In genomic region chr12:95721320-95721719, GRCh38 we compare ENCODE assay signal across 16 cellular contexts.
DNase-seq lines count a peak whose midpoint lies in the region; TF ChIP-seq lines count a peak whose summit lies in the region.
"Had no signal": no experiment of that assay in that cellular context is flagged by ENCODE, and none has a peak within 500 bp of the region (broad histone marks: within the 10 kb centered on the region; RNA-seq: fewer than 3 reads in every experiment).

No MANE protein-coding gene starts in this region.

- H3K9me3 Mint-ChIP-seq in chondrocyte (ENCODE audit: low read depth) (peaks cover 3% of the 10 kb centered on the region), progenitor cell of endocrine pancreas (ENCODE audit: low read depth) (peaks cover 3% of the 10 kb centered on the region), mesothelial cell of epicardium (peaks cover 4% of the 10 kb centered on the region)

- H3K36me3 Mint-ChIP-seq in chondrocyte (ENCODE audit: low read depth) (peaks cover 33% of the 10 kb centered on the region), progenitor cell of endocrine pancreas (ENCODE audit: insufficient read depth) (no peaks in the 10 kb centered on the region), mesothelial cell of epicardium (peaks cover 5% of the 10 kb centered on the region)
- H3K36me3 Mint-ChIP-seq: activated naive CD4-positive, alpha-beta T cell treated with anti-CD3 and anti-CD28 coated beads, Interleukin-2, amount 10 ng/mL, durations not matched to agents 7 days and 5 days had no signal

- peaks cover 71% of the 10 kb centered on the region for H3K4me1 Mint-ChIP-seq in chondrocyte (ENCODE audit: low read depth)
- H3K4me1 Mint-ChIP-seq in progenitor cell of endocrine pancreas (ENCODE audit: low read depth): peaks cover 20% of the 10 kb centered on the region
- H3K4me1 Mint-ChIP-seq in mesothelial cell of epicardium: peaks cover 44% of the 10 kb centered on the region
- H3K4me1 Mint-ChIP-seq: activated naive CD4-positive, alpha-beta T cell treated with anti-CD3 and anti-CD28 coated beads, Interleukin-2, amount 10 ng/mL, durations not matched to agents 7 days and 5 days had no signal

- no peak overlapping the region for H3K4me3 Mint-ChIP-seq in chondrocyte (ENCODE audit: unreplicated experiment)
- H3K4me3 Mint-ChIP-seq in progenitor cell of endocrine pancreas (ENCODE audit: low read depth): no peak overlapping the region
- H3K4me3 Mint-ChIP-seq in mesothelial cell of epicardium: no peak overlapping the region
- H3K4me3 Mint-ChIP-seq: activated naive CD4-positive, alpha-beta T cell treated with anti-CD3 and anti-CD28 coated beads, Interleukin-2, amount 10 ng/mL, durations not matched to agents 7 days and 5 days; T-helper 1 cell treated with Interleukin-12 subunit alpha and Interleukin-12 subunit beta and Interleukin-4 antibody, amounts not matched to agents 30 μg/mL and 1 μg/mL, for 36 hours had no signal

- TF ChIP-seq CTCF in chondrocyte (IDR thresholded peaks at IDR 0.05) (peak; percentile 39), progenitor cell of endocrine pancreas (IDR thresholded peaks at IDR 0.05; ENCODE audit: unreplicated experiment) (peak; percentile 15), mesothelial cell of epicardium (IDR thresholded peaks at IDR 0.05; ENCODE audit: unreplicated experiment) (no peak)

- H3K27me3 Mint-ChIP-seq in chondrocyte (ENCODE audit: low read depth) (no peaks in the 10 kb centered on the region), progenitor cell of endocrine pancreas (no peaks in the 10 kb centered on the region), mesothelial cell of epicardium (ENCODE audit: low read depth) (no peaks in the 10 kb centered on the region)
- H3K27me3 Mint-ChIP-seq: activated naive CD4-positive, alpha-beta T cell treated with anti-CD3 and anti-CD28 coated beads, Interleukin-2, amount 10 ng/mL, durations not matched to agents 7 days and 5 days had no signal

- DNase-seq in NCI-H2227 (lab: John Stamatoyannopoulos, UW; ENCODE audit: unreplicated experiment) (peak; percentile 3), NCI-H2227 treated with DMSO at 0.1 percent for 48 hours (lab: John Stamatoyannopoulos, UW) (no peak), NAMALWA (ENCODE audit: low spot score) (peak; percentile 25), chondrocyte (ENCODE audit: low spot score) (no peak), progenitor cell of endocrine pancreas (ENCODE audit: low spot score, unreplicated experiment) (no peak), mesothelial cell of epicardium (ENCODE audit: low spot score in 2 of 2, unreplicated experiment in 2 of 2) (no peak), SKM-1 (lab: John Stamatoyannopoulos, UW; ENCODE audit: unreplicated experiment) (no peak)
- no peak for DNase-seq in activated CD4-positive, CD25-positive, alpha-beta regulatory T cell treated with anti-CD3 and anti-CD28 coated beads, Interleukin-2, amount 50 U/mL, for 72 hours
- DNase-seq: activated CD8-positive, alpha-beta memory T cell treated with anti-CD3 and anti-CD28 coated beads for 24 hours; activated naive CD4-positive, alpha-beta T cell treated with anti-CD3 and anti-CD28 coated beads, Interleukin-2, amount 10 ng/mL, durations not matched to agents 7 days and 5 days; AML-193; foreskin melanocyte; NCI-H1105; stimulated activated CD4-positive, alpha-beta T cell treated with anti-CD3 and anti-CD28 coated beads, Interleukin-15, amount 100 ng/mL, for 24 hours; stimulated activated CD8-positive, alpha-beta memory T cell treated with anti-CD3 and anti-CD28 coated beads, Interleukin-4, amount 100 ng/mL, for 48 hours had no signal

- H3K27ac Mint-ChIP-seq in chondrocyte (ENCODE audit: unreplicated experiment) (no peak overlapping the region), progenitor cell of endocrine pancreas (no peak overlapping the region), mesothelial cell of epicardium (no peak overlapping the region)
- H3K27ac Mint-ChIP-seq: activated naive CD4-positive, alpha-beta T cell treated with anti-CD3 and anti-CD28 coated beads, Interleukin-2, amount 10 ng/mL, durations not matched to agents 7 days and 5 days; T-helper 1 cell treated with Interleukin-12 subunit alpha and Interleukin-12 subunit beta and Interleukin-4 antibody, amounts not matched to agents 30 μg/mL and 1 μg/mL, for 36 hours had no signal

Comparison
In these comparisons a context has a peak if more than half of its experiments do, and no peak if none do; other contexts are left out.
1. DNase-seq: peak in NCI-H2227 (single experiment) and NAMALWA (single experiment); none in NCI-H2227 treated with DMSO at 0.1 percent for 48 hours (single experiment), chondrocyte (single experiment), progenitor cell of endocrine pancreas (single experiment), mesothelial cell of epicardium (0 of 2), activated CD4-positive, CD25-positive, alpha-beta regulatory T cell treated with anti-CD3 and anti-CD28 coated beads, Interleukin-2, amount 50 U/mL, for 72 hours (single experiment) and SKM-1 (single experiment).